14 cellular contexts compared by ENCODE assay signal in the genomic region with DNA sequence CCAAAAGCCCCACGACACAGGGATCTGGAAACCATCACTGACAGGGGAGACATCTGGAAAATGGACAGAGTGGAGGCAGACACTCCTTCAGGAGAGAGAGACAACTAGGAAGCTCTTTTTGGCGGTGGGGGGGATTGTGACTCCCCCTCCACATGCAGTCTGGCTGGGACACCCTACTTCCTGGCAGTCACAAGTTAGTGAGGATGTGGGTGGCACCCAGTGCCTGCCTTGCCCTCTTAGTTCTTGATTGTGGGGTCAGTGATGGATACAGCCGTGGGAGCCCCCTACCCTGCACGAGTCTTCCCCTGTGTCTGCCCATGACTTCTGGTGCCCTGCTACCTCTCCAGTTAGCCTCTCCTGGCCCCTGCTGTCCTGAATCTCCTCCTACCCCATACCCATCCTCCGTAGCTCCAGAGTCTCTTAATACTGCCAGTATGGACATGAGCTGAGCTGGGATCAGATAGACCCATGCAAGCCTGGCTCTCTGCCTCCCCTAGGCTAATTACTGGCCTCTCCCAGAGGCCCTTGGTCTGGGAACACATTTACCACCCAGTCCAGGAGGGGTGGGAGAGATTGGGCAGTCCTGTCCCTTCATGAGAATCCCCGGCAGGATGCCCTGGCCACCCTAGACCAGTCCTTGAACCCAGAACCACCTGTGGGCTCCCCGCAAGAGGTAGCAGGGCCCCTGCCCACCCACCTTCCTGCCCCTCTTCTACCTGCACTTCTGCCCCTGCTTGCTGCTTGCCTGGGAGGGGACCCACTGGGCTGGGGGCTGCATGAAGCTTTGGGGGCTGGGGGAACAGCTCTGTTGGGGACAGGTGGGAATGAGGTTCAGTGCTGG. TPM values are rescaled to one million over a fixed set of nuclear protein-coding genes. Genes with fewer than 3 reads are reported as not detected.
DNase-seq lines count a peak whose midpoint lies in the region; ATAC-seq, FAIRE-seq and TF ChIP-seq lines count a peak whose summit lies in the region.
"Had no signal": no experiment of that assay in that cellular context is flagged by ENCODE, and none has a peak within 500 bp of the region (broad histone marks: within the 10 kb centered on the region; RNA-seq: fewer than 3 reads in every experiment).

No MANE protein-coding gene starts in this region.

- no peak overlapping the region for H3K27ac ChIP-seq in A549
- H3K27ac ChIP-seq in HCT116 (ENCODE audit: low read depth, low read length) = no peak overlapping the region
- H3K27ac ChIP-seq in K562 (ENCODE audit: extremely low read depth, low read depth, low read length) = no peak overlapping the region
- H3K27ac ChIP-seq: tibial nerve had no signal

- no peaks in the 10 kb centered on the region for H3K9me1 ChIP-seq in K562 (ENCODE audit: control insufficient read depth, insufficient read depth, low read length)

- TF ChIP-seq RAD21 in A549 (conservative IDR thresholded peaks at IDR 0.05 in 1 of 2, IDR thresholded peaks at IDR 0.05 in 1 of 2) = no peak
- no peak for TF ChIP-seq RAD21 in HCT116 (IDR thresholded peaks at IDR 0.05; ENCODE audit: low read depth)
- no peak for TF ChIP-seq RAD21 in K562 (CRISPR knock-in tag; conservative IDR thresholded peaks at IDR 0.05 in 1 of 2, IDR thresholded peaks at IDR 0.05 in 1 of 2)

- 19% methylated on average over 4 of the region's 7 CpGs for WGBS in A549 (ENCODE audit: missing lambda C conversion rate)
- WGBS in K562 (ENCODE audit: insufficient coverage, low coverage, missing lambda C conversion rate) = 25% methylated on average over 6 of the region's 7 CpGs

- FAIRE-seq in A549 (lab: Jason Lieb, UNC) = no peak
- no peak for FAIRE-seq in K562 (lab: Jason Lieb, UNC)
- FAIRE-seq: TTC549 had no signal

- H3K9ac ChIP-seq in HCT116 (ENCODE audit: low read length) (no peak overlapping the region), K562 (ENCODE audit: insufficient read depth in 1 of 2, low read depth in 2 of 2, low read length in 2 of 2) (peak overlapping the region in 1 of 2 experiments; percentile 28; a peak in 1 of 4 replicates)

- peaks cover 14% of the 10 kb centered on the region for H3K9me3 ChIP-seq in A549
- peaks cover 0 to 4% of the 10 kb centered on the region in 2 experiments; a peak in 2 of 4 replicates for H3K9me3 ChIP-seq in HCT116 (ENCODE audit: control insufficient read depth in 1 of 2, insufficient read depth in 1 of 2, low read depth in 1 of 2, low read length in 2 of 2)
- no peaks in the 10 kb centered on the region for H3K9me3 ChIP-seq in K562 (replicated peaks; ENCODE audit: control insufficient read depth, insufficient read depth, low read depth, low read length)
- H3K9me3 ChIP-seq in mucosa of descending colon = peaks cover 7% of the 10 kb centered on the region

- no peak overlapping the region for H2AFZ ChIP-seq in HCT116 (ENCODE audit: low read depth, low read length, poor library complexity, severe bottlenecking)
- no peak overlapping the region for H2AFZ ChIP-seq in K562 (ENCODE audit: low read depth, low read length)

- CTCF ChIA-PET in A549 (lab: Yijun Ruan, JAX) = interaction anchor here (0.6 to 2.7 kb wide), 42 partner anchors 10 to 1367 kb away, joined by 3 to 42 read pairs (median 4); a partner anchor contains a TSS
- CTCF ChIA-PET in HCT116 (lab: Charles Lee) = interaction anchor here (0.6 to 2.0 kb wide), 15 partner anchors 8 to 649 kb away, joined by 3 to 23 read pairs (median 4); a partner anchor contains a TSS
- CTCF ChIA-PET in K562 (lab: Yijun Ruan, JAX; ENCODE audit: low intra/inter-chr PET ratio) = interaction anchor here (0.5 to 1.7 kb wide), 4 partner anchors 42 to 644 kb away, joined by 3 to 10 read pairs (median 5); no protein-coding TSS in a partner anchor

- H4K20me1 ChIP-seq in HCT116 (ENCODE audit: insufficient read depth) (no peaks in the 10 kb centered on the region), K562 (replicated peaks; ENCODE audit: control insufficient read depth, insufficient read depth, low read length) (0 out of 2 replicates have a peak, but pooled peaks cover 4% of the 10 kb centered on the region)

- H3K4me2 ChIP-seq in A549 (no peak overlapping the region), HCT116 (ENCODE audit: low read length) (no peak overlapping the region), K562 (ENCODE audit: insufficient read depth, low read length) (no peak overlapping the region)

- BruUV-seq in HCT116 (replicated peaks; lab: Mats Ljungman, UMichigan) (no TSS peak), K562 (replicated peaks; lab: Mats Ljungman, UMichigan) (no TSS peak)

- H3K27me3 ChIP-seq in HCT116 (ENCODE audit: insufficient read depth, low read length) = no peaks in the 10 kb centered on the region
- H3K27me3 ChIP-seq in K562 (ENCODE audit: control insufficient read depth in 2 of 2, insufficient read depth in 2 of 2, low read length in 2 of 2) = no peaks in the 10 kb centered on the region
- H3K27me3 ChIP-seq: tibial nerve had no signal

- ATAC-seq in A549 (peak; percentile 41 to 61; a peak in 4 of 6 replicates), HCT116 (peak; percentile 43), K562 (peak; percentile 28; the same call in 2 of the 3 replicates), mucosa of descending colon (peak; percentile 16), HG02970 (IDR thresholded peaks at IDR 0.05; ENCODE audit: low FRiP score, unreplicated experiment) (no peak), HG02763 (IDR thresholded peaks at IDR 0.05; ENCODE audit: unreplicated experiment) (no peak)

- TF ChIP-seq CTCF in A549 (IDR thresholded peaks at IDR 0.05) (no peak), HCT116 (IDR thresholded peaks at IDR 0.05 in 2 of 3, conservative IDR thresholded peaks at IDR 0.05 in 1 of 3; ENCODE audit: borderline replicate concordance in 1 of 3, insufficient read depth in 1 of 3, low read depth in 2 of 3, low read length in 2 of 3) (no peak), K562 (IDR thresholded peaks at IDR 0.05 in 2 of 3, conservative IDR thresholded peaks at IDR 0.05 in 1 of 3; ENCODE audit: insufficient read depth in 2 of 3, low read depth in 1 of 3, low read length in 3 of 3) (no peak), mucosa of descending colon (IDR thresholded peaks at IDR 0.05) (no peak)

- H3K4me3 ChIP-seq in A549 = no peak overlapping the region
- H3K4me3 ChIP-seq in HCT116 (replicated peaks in 1 of 2; ENCODE audit: low read depth in 1 of 2, low read length in 2 of 2) = no peak overlapping the region
- H3K4me3 ChIP-seq in K562 = no peak overlapping the region
- H3K4me3 ChIP-seq in mucosa of descending colon = no peak overlapping the region
- H3K4me3 ChIP-seq: tibial nerve had no signal

- in situ Hi-C loops in K562 (cut with MboI) = loop anchor here (5.0 kb wide), 1 partner anchor 188 kb away; no protein-coding TSS in a partner anchor

- H3K36me3 ChIP-seq in HCT116 (ENCODE audit: control insufficient read depth in 1 of 2, insufficient read depth in 2 of 2, low read length in 2 of 2) = no peaks in the 10 kb centered on the region
- no peaks in the 10 kb centered on the region for H3K36me3 ChIP-seq in K562 (ENCODE audit: control insufficient read depth, insufficient read depth, low read length)
- H3K36me3 ChIP-seq in mucosa of descending colon (ENCODE audit: low read depth) = no peaks in the 10 kb centered on the region

- POLR2A ChIA-PET in A549 (lab: Yijun Ruan, JAX) (no interaction called here), HCT116 (lab: Charles Lee) (no interaction called here), K562 (lab: Yijun Ruan, JAX) (interaction anchor here (0.8 to 1.4 kb wide), 7 partner anchors 11 to 143 kb away, joined by 3 to 5 read pairs (median 3); a partner anchor contains a TSS)

- DNase-seq in A549 (ENCODE audit: low read depth in 1 of 2, low spot score in 1 of 2) = no peak
- DNase-seq in HCT116 (ENCODE audit: low read depth, low spot score) = no peak
- peak in 1 of 4 experiments; percentile 3 for DNase-seq in K562 (ENCODE audit: extremely low read depth in 1 of 4, low spot score in 3 of 4)
- no peak for DNase-seq in mucosa of descending colon
- DNase-seq in NCI-H1930 (lab: John Stamatoyannopoulos, UW) = no peak
- no peak for DNase-seq in stimulated activated CD4-positive, alpha-beta T cell treated with anti-CD3 and anti-CD28 coated beads, Interleukin-4, amount 100 ng/mL, for 1 hour
- DNase-seq: GOT3 had no signal

- intact Hi-C loops in HCT116 (cut with micrococcal nuclease) = loop anchor here (1.0 to 10.0 kb wide), 5 partner anchors 90 to 643 kb away; no protein-coding TSS in a partner anchor
- intact Hi-C loops in K562 (cut with micrococcal nuclease) = loop anchor here (2.0 to 10.0 kb wide), 4 partner anchors 88 to 640 kb away; no protein-coding TSS in a partner anchor
- intact Hi-C loops in mucosa of descending colon (cut with DNase I, micrococcal nuclease) = loop anchor here in 1 of 2 donors (10.0 kb wide), 1 partner anchor 390 kb away; no protein-coding TSS in a partner anchor

- no peaks in the 10 kb centered on the region for H3K79me2 ChIP-seq in HCT116 (ENCODE audit: insufficient read depth, low read length)
- H3K79me2 ChIP-seq in K562 (ENCODE audit: control insufficient read depth, insufficient read depth, low read length) = no peaks in the 10 kb centered on the region

- TF ChIP-seq POLR2A in A549 (IDR thresholded peaks at IDR 0.05; ENCODE audit: low read length) (no peak), HCT116 (IDR thresholded peaks at IDR 0.05; ENCODE audit: borderline replicate concordance, extremely low read depth, insufficient read depth, insufficient read length) (no peak), K562 (conservative IDR thresholded peaks at IDR 0.05) (no peak)

- no peak for TF ChIP-seq EP300 in A549 (IDR thresholded peaks at IDR 0.05)
- no peak for TF ChIP-seq EP300 in K562 (IDR thresholded peaks at IDR 0.05; ENCODE audit: low read length)

- no peaks in the 10 kb centered on the region for H3K9me2 ChIP-seq in HCT116 (ENCODE audit: insufficient read depth)

- H3K4me1 ChIP-seq in A549 (no peaks in the 10 kb centered on the region), HCT116 (ENCODE audit: control insufficient read depth in 1 of 2, insufficient read depth in 2 of 2, low read length in 2 of 2) (no peaks in the 10 kb centered on the region), K562 (replicated peaks in 1 of 2; ENCODE audit: control insufficient read depth in 2 of 2, insufficient read depth in 2 of 2, low read length in 2 of 2) (peaks cover 0 to 6% of the 10 kb centered on the region in 2 experiments; a peak in 2 of 5 replicates), mucosa of descending colon (ENCODE audit: low read depth) (no peaks in the 10 kb centered on the region)
- H3K4me1 ChIP-seq: tibial nerve had no signal

- RAD21 ChIA-PET in HCT116 (lab: Charles Lee; ENCODE audit: low non-redundant PET in 1 of 2, low total read pairs in 2 of 2, uncharacterized antibody in 2 of 2, unreplicated experiment in 2 of 2) = interaction anchor here (0.6 to 1.3 kb wide), 5 partner anchors 42 to 644 kb away, joined by 4 to 7 read pairs (median 5); no protein-coding TSS in a partner anchor

RNA-seq across cellular contexts. Expression of a gene that starts 22.8 kb away (rescaled TPM):
- polyA plus RNA-seq in A549 (2011; rRNA removed) (10.2 and 14.2 TPM in 2 replicates), A549 (2017; fragmentation: RNase III; extraction: RNeasy Plus Mini Kit Qiagen cat#74134 plus additional on column Dnase treatment) (20.0 to 23.2 TPM (median 20.8 TPM) in 3 replicates), K562 (2011; rRNA removed) (14.0 and 17.4 TPM in 2 replicates), K562 (2014; fragmentation: Illumina TruSeq; extraction: Trizol) (10.2 and 20.1 TPM in 2 replicates), K562 (2014; fragmentation: Nextera tagmentation; extraction: Ambion mirVana) (1 to 10 TPM in 1 of 2 experiments, under 1 TPM in 1; 0.32 to 1.2 TPM), K562 (2014; rRNA removed) (35.6 and 39.3 TPM in 2 replicates)
- polyA plus RNA-seq in A549 (2012; cell fraction: cytosol; rRNA removed) = 25.9 and 36.5 TPM in 2 replicates
- 65.7 and 89.0 TPM in 2 replicates for polyA plus RNA-seq in A549 (2012; cell fraction: nucleus; rRNA removed)
- 5.3 and 5.7 TPM in 2 replicates for polyA minus RNA-seq in A549 (2011; rRNA and poly(A)+ RNA removed)
- total RNA-seq in HCT116 (2021; ENCODE audit: unreplicated experiment) (30.2 TPM), K562 (2014; rRNA removed) (30.9 and 37.1 TPM in 2 replicates), K562 (2014; rRNA removed; fragmentation: Illumina TruSeq; extraction: Trizol) (7.3 and 8.5 TPM in 2 replicates), K562 (2015; rRNA removed; fragmentation: Illumina TruSeq; extraction: Trizol) (18.0 and 20.8 TPM in 2 replicates), K562 (2021) (29.9 and 30.3 TPM in 2 replicates), mucosa of descending colon (10 to 100 TPM; 13.3 to 26.1 (median 19.1) TPM)
- 17.0 and 17.4 TPM in 2 replicates for polyA plus RNA-seq in HCT116 (2012)
- total RNA-seq in K562 (2011; cell fraction: chromatin; rRNA removed; ENCODE audit: low replicate concordance) = 10.9 and 42.9 TPM in 2 replicates
- total RNA-seq in K562 (2011; cell fraction: nucleolus; rRNA removed) = 47.1 and 51.4 TPM in 2 replicates
- 27.9 and 28.5 TPM in 2 replicates for total RNA-seq in K562 (2011; cell fraction: nucleoplasm; rRNA removed)
- 21.8 and 63.3 TPM in 2 replicates for polyA plus RNA-seq in K562 (2011; cell fraction: cytosol; rRNA removed)
- polyA plus RNA-seq in K562 (2011; cell fraction: nucleus; rRNA removed) = 18.2 and 35.0 TPM in 2 replicates
- polyA plus RNA-seq in K562 (2012) = 22.9 and 35.2 TPM in 2 replicates
- polyA minus RNA-seq in K562 (2011; rRNA and poly(A)+ RNA removed) = 2.8 and 5.3 TPM in 2 replicates
- 9.1 and 13.8 TPM in 2 replicates for polyA minus RNA-seq in K562 (2011; cell fraction: cytosol; rRNA and poly(A)+ RNA removed)
- 10.9 and 11.4 TPM in 2 replicates for polyA minus RNA-seq in K562 (2011; cell fraction: nucleus; rRNA and poly(A)+ RNA removed)

RNA-seq across cellular contexts. Expression of a gene that starts 23.1 kb away (rescaled TPM):
- polyA plus RNA-seq in A549 (2011; rRNA removed) (146 and 202 TPM in 2 replicates), A549 (2017; fragmentation: RNase III; extraction: RNeasy Plus Mini Kit Qiagen cat#74134 plus additional on column Dnase treatment) (266 to 281 TPM (median 272 TPM) in 3 replicates), K562 (2011; rRNA removed) (239 and 279 TPM in 2 replicates), K562 (2014; fragmentation: Illumina TruSeq; extraction: Trizol) (375 and 450 TPM in 2 replicates), K562 (2014; fragmentation: Nextera tagmentation; extraction: Ambion mirVana) (100 to 1,000 TPM in 1 of 2 experiments, 10 to 100 TPM in 1; 83.3 to 101 TPM), K562 (2014; rRNA removed) (245 and 263 TPM in 2 replicates)
- 174 and 243 TPM in 2 replicates for polyA plus RNA-seq in A549 (2012; cell fraction: cytosol; rRNA removed)
- 430 and 508 TPM in 2 replicates for polyA plus RNA-seq in A549 (2012; cell fraction: nucleus; rRNA removed)
- 233 and 303 TPM in 2 replicates for polyA minus RNA-seq in A549 (2011; rRNA and poly(A)+ RNA removed)
- total RNA-seq in HCT116 (2021; ENCODE audit: unreplicated experiment) (335 TPM), K562 (2014; rRNA removed) (283 and 302 TPM in 2 replicates), K562 (2014; rRNA removed; fragmentation: Illumina TruSeq; extraction: Trizol) (131 and 132 TPM in 2 replicates), K562 (2015; rRNA removed; fragmentation: Illumina TruSeq; extraction: Trizol) (172 and 181 TPM in 2 replicates), K562 (2021) (233 and 254 TPM in 2 replicates), mucosa of descending colon (100 to 1,000 TPM; 176 to 227 (median 179) TPM)
- 335 and 364 TPM in 2 replicates for polyA plus RNA-seq in HCT116 (2012)
- 290 and 407 TPM in 2 replicates for total RNA-seq in K562 (2011; cell fraction: chromatin; rRNA removed; ENCODE audit: low replicate concordance)
- 162 and 182 TPM in 2 replicates for total RNA-seq in K562 (2011; cell fraction: nucleolus; rRNA removed)
- total RNA-seq in K562 (2011; cell fraction: nucleoplasm; rRNA removed) = 269 and 319 TPM in 2 replicates
- polyA plus RNA-seq in K562 (2011; cell fraction: cytosol; rRNA removed) = 452 and 650 TPM in 2 replicates
- 519 and 665 TPM in 2 replicates for polyA plus RNA-seq in K562 (2011; cell fraction: nucleus; rRNA removed)
- 205 and 340 TPM in 2 replicates for polyA plus RNA-seq in K562 (2012)
- polyA minus RNA-seq in K562 (2011; rRNA and poly(A)+ RNA removed) = 228 and 290 TPM in 2 replicates
- polyA minus RNA-seq in K562 (2011; cell fraction: cytosol; rRNA and poly(A)+ RNA removed) = 181 and 192 TPM in 2 replicates
- 106 and 173 TPM in 2 replicates for polyA minus RNA-seq in K562 (2011; cell fraction: nucleus; rRNA and poly(A)+ RNA removed)

RNA-seq across cellular contexts. Expression of a gene that starts 39.3 kb away (rescaled TPM):
- 0.28 and 0.32 TPM in 2 replicates for polyA plus RNA-seq in A549 (2011; rRNA removed)
- 0.41 and 0.54 TPM in 2 replicates for polyA plus RNA-seq in A549 (2012; cell fraction: cytosol; rRNA removed)
- polyA plus RNA-seq in A549 (2012; cell fraction: nucleus; rRNA removed) = 0.56 and 0.77 TPM in 2 replicates
- 0.28 to 0.53 TPM (median 0.35 TPM) in 3 replicates for polyA plus RNA-seq in A549 (2017; fragmentation: RNase III; extraction: RNeasy Plus Mini Kit Qiagen cat#74134 plus additional on column Dnase treatment)
- polyA minus RNA-seq in A549 (2011; rRNA and poly(A)+ RNA removed) = 0.39 and 0.58 TPM in 2 replicates
- 9.6 TPM for total RNA-seq in HCT116 (2021; ENCODE audit: unreplicated experiment)
- 13.4 and 16.1 TPM in 2 replicates for polyA plus RNA-seq in HCT116 (2012)
- 9.5 and 19.2 TPM in 2 replicates for total RNA-seq in K562 (2011; cell fraction: chromatin; rRNA removed; ENCODE audit: low replicate concordance)
- 12.4 and 12.8 TPM in 2 replicates for total RNA-seq in K562 (2011; cell fraction: nucleolus; rRNA removed)
- 11.4 and 13.8 TPM in 2 replicates for total RNA-seq in K562 (2011; cell fraction: nucleoplasm; rRNA removed)
- 5.5 and 6.9 TPM in 2 replicates for total RNA-seq in K562 (2014; rRNA removed)
- total RNA-seq in K562 (2014; rRNA removed; fragmentation: Illumina TruSeq; extraction: Trizol) = 0.80 and 0.91 TPM in 2 replicates
- 3.0 TPM in 2 replicates for total RNA-seq in K562 (2015; rRNA removed; fragmentation: Illumina TruSeq; extraction: Trizol)
- 5.7 and 7.2 TPM in 2 replicates for total RNA-seq in K562 (2021)
- polyA plus RNA-seq in K562 (2011; rRNA removed) = 2.7 and 3.0 TPM in 2 replicates
- 2.8 and 9.9 TPM in 2 replicates for polyA plus RNA-seq in K562 (2011; cell fraction: cytosol; rRNA removed)
- 4.6 and 10.5 TPM in 2 replicates for polyA plus RNA-seq in K562 (2011; cell fraction: nucleus; rRNA removed)
- polyA plus RNA-seq in K562 (2012) = 5.3 and 46.5 TPM in 2 replicates
- polyA plus RNA-seq in K562 (2014; fragmentation: Illumina TruSeq; extraction: Trizol) = 1.6 and 2.6 TPM in 2 replicates
- polyA plus RNA-seq in K562 (2014; fragmentation: Nextera tagmentation; extraction: Ambion mirVana) = under 1 TPM; 0.15 to 0.17 TPM
- polyA plus RNA-seq in K562 (2014; rRNA removed) = 4.9 and 6.9 TPM in 2 replicates
- 1.1 and 2.6 TPM in 2 replicates for polyA minus RNA-seq in K562 (2011; rRNA and poly(A)+ RNA removed)
- polyA minus RNA-seq in K562 (2011; cell fraction: cytosol; rRNA and poly(A)+ RNA removed) = 1.0 and 2.4 TPM in 2 replicates
- 4.3 and 5.3 TPM in 2 replicates for polyA minus RNA-seq in K562 (2011; cell fraction: nucleus; rRNA and poly(A)+ RNA removed)
- 1 to 10 TPM; 1.6 to 4.3 (median 3.0) TPM for total RNA-seq in mucosa of descending colon
- total RNA-seq: activated CD4-positive, alpha-beta T cell treated with anti-CD3 and anti-CD28 coated beads for 36 hours; activated naive CD8-positive, alpha-beta T cell treated with anti-CD3 and anti-CD28 coated beads, Interleukin-2, amount 10 ng/mL, durations not matched to agents 7 days and 5 days had no signal
- polyA plus RNA-seq: fibroblast of lung had no signal

Comparison
In these comparisons a context has a peak if more than half of its experiments do, and no peak if none do; other contexts are left out.
1. ATAC-seq: peak in A549 (2 of 2), HCT116 (single experiment), K562 (single experiment) and mucosa of descending colon (single experiment); none in HG02970 (single experiment) and HG02763 (single experiment).